Comparison of ENCODE assay signal across 8 cellular contexts in the genomic region with DNA sequence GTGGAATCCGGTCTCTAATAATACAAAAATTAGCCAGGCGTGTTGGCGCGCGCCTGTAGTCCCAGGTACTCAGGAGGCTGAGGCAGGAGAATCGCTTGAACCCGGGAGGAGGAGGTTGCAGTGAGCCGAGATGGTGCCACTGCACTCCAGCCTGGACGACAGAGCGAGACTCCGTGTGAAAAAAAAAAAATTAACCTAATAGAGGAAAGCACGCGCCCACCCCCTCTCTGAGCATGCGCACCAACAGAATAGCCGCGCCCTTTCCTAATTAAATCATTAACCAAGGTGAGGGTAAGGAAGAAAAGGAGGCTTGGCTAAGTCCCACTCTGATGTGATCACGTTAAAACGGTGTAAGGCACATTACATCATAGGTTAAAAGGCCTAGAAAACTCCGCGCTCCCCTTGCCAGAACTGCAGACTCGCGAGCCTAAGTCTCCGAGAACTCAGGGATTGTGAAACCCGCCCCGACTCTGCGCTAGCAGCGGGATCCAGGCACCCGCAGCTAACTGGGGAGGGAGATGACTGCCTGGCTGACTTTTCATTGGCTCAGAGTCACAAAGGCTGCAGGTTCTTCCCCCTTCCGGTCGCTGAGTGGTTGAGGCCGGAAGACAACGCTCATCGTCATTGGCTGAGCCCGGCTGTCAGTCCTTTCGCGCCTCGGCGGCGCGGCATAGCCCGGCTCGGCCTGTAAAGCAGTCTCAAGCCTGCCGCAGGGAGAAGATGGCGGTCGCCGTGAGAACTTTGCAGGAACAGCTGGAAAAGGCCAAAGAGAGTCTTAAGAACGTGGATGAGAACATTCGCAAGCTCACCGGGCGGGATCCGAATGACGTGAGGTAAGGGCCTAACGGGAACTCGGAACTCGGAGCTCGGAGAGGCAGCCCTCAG. TPM values are rescaled to one million over a fixed set of nuclear protein-coding genes. Genes with fewer than 3 reads are reported as not detected.
DNase-seq lines count a peak whose midpoint lies in the region; ATAC-seq lines count a peak whose summit lies in the region.

Gene PNN, plus strand, starts transcription at position 695 of the 885 bp plus-strand sequence. Its CDS starts 26 bp downstream, at position 721.

- H3K36me3 ChIP-seq in NT2/D1 (ENCODE audit: insufficient read depth, insufficient read length, low read length), result peaks cover 40% of the 10 kb centered on the region
- no peaks in the 10 kb centered on the region for H3K36me3 ChIP-seq in endocrine pancreas (ENCODE audit: control insufficient read depth, insufficient read depth, low read length)
- peaks cover 12 to 37% of the 10 kb centered on the region in 2 experiments for H3K36me3 ChIP-seq in mesenchymal stem cell (ENCODE audit: control insufficient read depth in 1 of 2, insufficient read depth in 2 of 2, low read depth in 1 of 2, low read length in 2 of 2)

- no peak within 1 kb of the TSS for H2AFZ ChIP-seq in mesenchymal stem cell (ENCODE audit: low read depth, low read length)

- H4K8ac ChIP-seq in mesenchymal stem cell (ENCODE audit: low read length), result peak within 1 kb of the TSS; percentile 91

- H3K4me3 ChIP-seq in NT2/D1 (ENCODE audit: insufficient read length, low read depth), result peak within 1 kb of the TSS; percentile 94
- H3K4me3 ChIP-seq in endocrine pancreas (ENCODE audit: control insufficient read depth, insufficient read depth, low read length), result peak within 1 kb of the TSS; percentile 92
- peak within 1 kb of the TSS; percentile 85 to 93 for H3K4me3 ChIP-seq in mesenchymal stem cell (ENCODE audit: insufficient read depth in 1 of 2, low read depth in 1 of 2, low read length in 2 of 2)

- no peaks in the 10 kb centered on the region for H3K9me3 ChIP-seq in NT2/D1 (ENCODE audit: insufficient read depth, low read length)
- H3K9me3 ChIP-seq in endocrine pancreas (ENCODE audit: control insufficient read depth, low read length), result no peaks in the 10 kb centered on the region
- H3K9me3 ChIP-seq in mesenchymal stem cell (ENCODE audit: control insufficient read depth, low read length), result no peaks in the 10 kb centered on the region

- peak; percentile 91 for ATAC-seq in GM21381 (IDR thresholded peaks at IDR 0.05; ENCODE audit: unreplicated experiment)
- ATAC-seq in activated CD8-positive, alpha-beta memory T cell treated with anti-CD3 and anti-CD28 coated beads, Interleukin-2, amount 10 ng/mL, durations not matched to agents 7 days and 5 days, result peak; percentile 91

- peaks cover 51% of the 10 kb centered on the region for H3K4me1 Mint-ChIP-seq in activated CD8-positive, alpha-beta memory T cell treated with anti-CD3 and anti-CD28 coated beads, Interleukin-2, amount 10 ng/mL, durations not matched to agents 7 days and 5 days

- WGBS in mesenchymal stem cell, result 8% methylated on average over 47 of the region's 56 CpGs

- peak within 1 kb of the TSS; percentile 53 for H2AK5ac ChIP-seq in mesenchymal stem cell (ENCODE audit: low read length, severe bottlenecking)

- H3K27ac Mint-ChIP-seq in activated CD8-positive, alpha-beta memory T cell treated with anti-CD3 and anti-CD28 coated beads, Interleukin-2, amount 10 ng/mL, durations not matched to agents 7 days and 5 days, result peak within 1 kb of the TSS; percentile 100

- no peak within 1 kb of the TSS for H2BK120ac ChIP-seq in mesenchymal stem cell (ENCODE audit: low read depth, low read length)

- H3K18ac ChIP-seq in mesenchymal stem cell (ENCODE audit: low read depth in 1 of 2, low read length in 2 of 2), result peak within 1 kb of the TSS; percentile 59 to 76

- peak within 1 kb of the TSS; percentile 52 to 88 for H3K4ac ChIP-seq in mesenchymal stem cell (ENCODE audit: low read depth in 1 of 2, low read length in 2 of 2)

- H3K79me1 ChIP-seq in mesenchymal stem cell (replicated peaks; ENCODE audit: low read length, poor library complexity, severe bottlenecking), result peaks cover 7% of the 10 kb centered on the region

- H3K4me2 ChIP-seq in mesenchymal stem cell (ENCODE audit: low read length, poor library complexity, severe bottlenecking), result peak within 1 kb of the TSS; percentile 67

- H3K27me3 Mint-ChIP-seq in activated CD8-positive, alpha-beta memory T cell treated with anti-CD3 and anti-CD28 coated beads, Interleukin-2, amount 10 ng/mL, durations not matched to agents 7 days and 5 days, result no peaks in the 10 kb centered on the region

- peak within 1 kb of the TSS; percentile 87 for H3K27ac ChIP-seq in mesenchymal stem cell (ENCODE audit: low read length, poor library complexity, severe bottlenecking)

- H4K91ac ChIP-seq in mesenchymal stem cell (ENCODE audit: low read length), result peak within 1 kb of the TSS; percentile 2

- no peaks in the 10 kb centered on the region for H3K27me3 ChIP-seq in NT2/D1 (ENCODE audit: insufficient read depth, insufficient read length)
- no peaks in the 10 kb centered on the region for H3K27me3 ChIP-seq in endocrine pancreas (ENCODE audit: control insufficient read depth, insufficient read depth, low read length)
- no peaks in the 10 kb centered on the region for H3K27me3 ChIP-seq in mesenchymal stem cell (ENCODE audit: control insufficient read depth in 1 of 2, insufficient read depth in 1 of 2, low read length in 2 of 2)

- peak within 1 kb of the TSS in 1 of 2 experiments; percentile 82 for H3K14ac ChIP-seq in mesenchymal stem cell (ENCODE audit: low read length in 2 of 2)

- DNase-seq in COR-L47 (lab: John Stamatoyannopoulos, UW), result peak; percentile 99
- peak; percentile 47 to 99 (median 97) for DNase-seq in HUDEP-2 (lab: John Stamatoyannopoulos, UW; ENCODE audit: unreplicated experiment in 76 of 76)
- DNase-seq in NT2/D1 (ENCODE audit: low read depth, low spot score), result peak; percentile 96
- DNase-seq in activated CD8-positive, alpha-beta memory T cell treated with anti-CD3 and anti-CD28 coated beads, Interleukin-2, amount 10 ng/mL, durations not matched to agents 7 days and 5 days, result peak; percentile 99
- peak; percentile 100 for DNase-seq in mesenchymal stem cell
- DNase-seq in stimulated activated CD8-positive, alpha-beta memory T cell treated with anti-CD3 and anti-CD28 coated beads, Interleukin-12 subunit alpha, Interleukin-12 subunit beta, amount 100 ng/mL, for 4 hours (ENCODE audit: low read depth), result peak; percentile 92

- peaks cover 41% of the 10 kb centered on the region for H3K36me3 Mint-ChIP-seq in activated CD8-positive, alpha-beta memory T cell treated with anti-CD3 and anti-CD28 coated beads, Interleukin-2, amount 10 ng/mL, durations not matched to agents 7 days and 5 days

- CTCF ChIA-PET in activated CD8-positive, alpha-beta memory T cell treated with anti-CD3 and anti-CD28 coated beads, Interleukin-2, amount 10 ng/mL, durations not matched to agents 7 days and 5 days (lab: Charles Lee), result interaction anchor here (1.0 to 1.8 kb wide), 3 partner anchors 15 to 93 kb away, joined by 3 to 4 read pairs (median 4); no protein-coding TSS in a partner anchor

- no peak within 1 kb of the TSS for H2BK15ac ChIP-seq in mesenchymal stem cell (ENCODE audit: low read depth, poor library complexity, severe bottlenecking)

- H2BK12ac ChIP-seq in mesenchymal stem cell (ENCODE audit: low read length in 2 of 2), result no peak within 1 kb of the TSS

- peak within 1 kb of the TSS in 1 of 2 experiments; percentile 86 for H3K23ac ChIP-seq in mesenchymal stem cell (ENCODE audit: low read length in 2 of 2)

- H3K4me3 Mint-ChIP-seq in activated CD8-positive, alpha-beta memory T cell treated with anti-CD3 and anti-CD28 coated beads, Interleukin-2, amount 10 ng/mL, durations not matched to agents 7 days and 5 days, result peak within 1 kb of the TSS; percentile 95

- H3K9ac ChIP-seq in NT2/D1 (ENCODE audit: insufficient read length, low read depth), result peak within 1 kb of the TSS; percentile 99
- H3K9ac ChIP-seq in endocrine pancreas (ENCODE audit: control insufficient read depth, insufficient read depth, low read length), result peak within 1 kb of the TSS; percentile 97
- H3K9ac ChIP-seq in mesenchymal stem cell (ENCODE audit: low read length), result peak within 1 kb of the TSS; percentile 98

- no peaks in the 10 kb centered on the region for H3K9me3 Mint-ChIP-seq in activated CD8-positive, alpha-beta memory T cell treated with anti-CD3 and anti-CD28 coated beads, Interleukin-2, amount 10 ng/mL, durations not matched to agents 7 days and 5 days (ENCODE audit: low read depth)

- H2BK5ac ChIP-seq in mesenchymal stem cell (ENCODE audit: low read depth, low read length, poor library complexity, severe bottlenecking), result peak within 1 kb of the TSS; percentile 21

- H3K4me1 ChIP-seq in NT2/D1 (ENCODE audit: insufficient read depth, insufficient read length) (peaks cover 2% of the 10 kb centered on the region), endocrine pancreas (ENCODE audit: control insufficient read depth, insufficient read depth, low read length) (peaks cover 12% of the 10 kb centered on the region), mesenchymal stem cell (ENCODE audit: control insufficient read depth, insufficient read depth, low read depth, low read length) (peaks cover 5% of the 10 kb centered on the region)

RNA-seq across cellular contexts. Expression of gene PNN, which starts in this region (rescaled TPM):
- 100 to 1,000 TPM in 1 of 2 experiments, 10 to 100 TPM in 1; 96.2 to 133 TPM for total RNA-seq in activated CD8-positive, alpha-beta memory T cell treated with anti-CD3 and anti-CD28 coated beads, Interleukin-2, amount 10 ng/mL, durations not matched to agents 7 days and 5 days
- 43.5 TPM for polyA plus RNA-seq in mesenchymal stem cell (2013, experiment 1 of 2)
- 41.0 TPM for polyA plus RNA-seq in mesenchymal stem cell (2013, experiment 2 of 2)

Comparison
In these comparisons a context has a peak if more than half of its experiments do, and no peak if none do; other contexts are left out.
1. Peak in every context shown above with its lines: DNase-seq, ATAC-seq, H3K4me3 ChIP-seq and H3K27ac ChIP-seq.